ENCODE assay signal across 8 cellular contexts in genomic region chr1:147243228-147243685, GRCh38. TPM values are rescaled to one million over a fixed set of nuclear protein-coding genes. Genes with fewer than 3 reads are reported as not detected.
DNase-seq lines count a peak whose midpoint lies in the region; TF ChIP-seq lines count a peak whose summit lies in the region.

No MANE protein-coding gene starts in this region.

- H3K79me2 ChIP-seq in trophoblast cell (ENCODE audit: control insufficient read depth, insufficient read depth, low read length, poor library complexity) = peaks cover 11% of the 10 kb centered on the region

- peak overlapping the region; percentile 7 for H3K18ac ChIP-seq in trophoblast cell (ENCODE audit: low read length)

- H3K27ac Mint-ChIP-seq in activated naive CD4-positive, alpha-beta T cell treated with anti-CD3 and anti-CD28 coated beads, Interleukin-2, amount 10 ng/mL, durations not matched to agents 7 days and 5 days = peak overlapping the region; percentile 77

- H4K8ac ChIP-seq in trophoblast cell (ENCODE audit: low read depth, low read length) = peak overlapping the region; percentile 23

- H3K9me3 ChIP-seq in HAP-1 (no peaks in the 10 kb centered on the region; the same call in 1 of the 2 replicates), cardiac muscle cell (ENCODE audit: low read depth) (no peaks in the 10 kb centered on the region), trophoblast cell (ENCODE audit: insufficient read depth, low read depth, low read length) (no peaks in the 10 kb centered on the region)

- peak overlapping the region; percentile 73 for H3K9ac ChIP-seq in trophoblast cell (ENCODE audit: low read length)

- WGBS in trophoblast cell (ENCODE audit: extremely low coverage, insufficient coverage, insufficient read length) = no CpG with 5 or more reads among the region's 30 CpGs

- no peaks in the 10 kb centered on the region for H3K27me3 ChIP-seq in HAP-1 (ENCODE audit: low read depth)
- H3K27me3 ChIP-seq in cardiac muscle cell = no peaks in the 10 kb centered on the region
- no peaks in the 10 kb centered on the region for H3K27me3 ChIP-seq in trophoblast cell (ENCODE audit: insufficient read depth, low read length)

- peak overlapping the region; percentile 94 for H3K4me2 ChIP-seq in trophoblast cell (ENCODE audit: low read length)

- peak overlapping the region; percentile 92 for H3K4me3 Mint-ChIP-seq in activated naive CD4-positive, alpha-beta T cell treated with anti-CD3 and anti-CD28 coated beads, Interleukin-2, amount 10 ng/mL, durations not matched to agents 7 days and 5 days

- H3K9me3 Mint-ChIP-seq in activated naive CD4-positive, alpha-beta T cell treated with anti-CD3 and anti-CD28 coated beads, Interleukin-2, amount 10 ng/mL, durations not matched to agents 7 days and 5 days = no peaks in the 10 kb centered on the region

- H3K4me1 ChIP-seq in HAP-1 (peaks cover 13% of the 10 kb centered on the region), cardiac muscle cell (ENCODE audit: low read depth) (peaks cover 20% of the 10 kb centered on the region), trophoblast cell (ENCODE audit: control insufficient read depth in 1 of 2, insufficient read depth in 2 of 2, low read length in 2 of 2) (peaks cover 3 to 4% of the 10 kb centered on the region in 2 experiments)

- peaks cover 45% of the 10 kb centered on the region for H3K4me1 Mint-ChIP-seq in activated naive CD4-positive, alpha-beta T cell treated with anti-CD3 and anti-CD28 coated beads, Interleukin-2, amount 10 ng/mL, durations not matched to agents 7 days and 5 days

- H2BK12ac ChIP-seq in trophoblast cell (ENCODE audit: low read length) = no peak overlapping the region

- DNase-seq in NCI-H510A treated with DMSO at 0.1 percent for 48 hours (lab: John Stamatoyannopoulos, UW) (peak; percentile 36), NCI-H510A (lab: John Stamatoyannopoulos, UW) (no peak), HAP-1 (ENCODE audit: low spot score in 2 of 2) (peak in 1 of 2 experiments; percentile 62), NCI-H1105 (lab: John Stamatoyannopoulos, UW) (peak; percentile 19), cardiac muscle cell (ENCODE audit: low read depth in 1 of 2, low spot score in 1 of 2) (peak in 1 of 2 donors; percentile 61), trophoblast cell (no peak), NCI-H187 (lab: John Stamatoyannopoulos, UW) (no peak)
- DNase-seq in activated naive CD4-positive, alpha-beta T cell treated with anti-CD3 and anti-CD28 coated beads, Interleukin-2, amount 10 ng/mL, durations not matched to agents 7 days and 5 days = peak; percentile 45

- CTCF ChIA-PET in activated naive CD4-positive, alpha-beta T cell treated with anti-CD3 and anti-CD28 coated beads, Interleukin-2, amount 10 ng/mL, durations not matched to agents 7 days and 5 days (lab: Charles Lee) = interaction anchor here (0.7 to 3.4 kb wide), 6 partner anchors 10 to 163 kb away, joined by 3 to 18 read pairs (median 6); partner anchors contain the start of gene PRKAB2

- peaks cover 9% of the 10 kb centered on the region for H3K36me3 Mint-ChIP-seq in activated naive CD4-positive, alpha-beta T cell treated with anti-CD3 and anti-CD28 coated beads, Interleukin-2, amount 10 ng/mL, durations not matched to agents 7 days and 5 days

- no peak overlapping the region for H2BK5ac ChIP-seq in trophoblast cell (ENCODE audit: low read depth, low read length, poor library complexity)

- H3K36me3 ChIP-seq in HAP-1 (replicated peaks) = 0 out of 2 replicates have a peak, but pooled peaks cover 2% of the 10 kb centered on the region
- no peaks in the 10 kb centered on the region for H3K36me3 ChIP-seq in cardiac muscle cell
- H3K36me3 ChIP-seq in trophoblast cell (ENCODE audit: control insufficient read depth in 1 of 2, insufficient read depth in 2 of 2, low read length in 2 of 2) = peaks cover 0 to 3% of the 10 kb centered on the region in 2 experiments

- H2BK120ac ChIP-seq in trophoblast cell (ENCODE audit: insufficient read depth, low read length, poor library complexity) = no peak overlapping the region

- H2AFZ ChIP-seq in trophoblast cell (ENCODE audit: insufficient read depth, low read length, poor library complexity) = peak overlapping the region; percentile 2

- H3K14ac ChIP-seq in trophoblast cell (ENCODE audit: low read length) = no peak overlapping the region

- H2AK5ac ChIP-seq in trophoblast cell (ENCODE audit: low read length) = no peak overlapping the region

- H3K23ac ChIP-seq in trophoblast cell (ENCODE audit: low read length) = peak overlapping the region; percentile 54

- H4K91ac ChIP-seq in trophoblast cell (ENCODE audit: low read depth, low read length) = no peak overlapping the region

- H3K4me3 ChIP-seq in HAP-1 (peak overlapping the region; percentile 93), cardiac muscle cell (peak overlapping the region; percentile 96), trophoblast cell (ENCODE audit: low read depth, low read length) (peak overlapping the region; percentile 92)

- peak overlapping the region; percentile 6 for H3K4ac ChIP-seq in trophoblast cell (ENCODE audit: low read depth, low read length)

- peaks cover 4% of the 10 kb centered on the region for H3K79me1 ChIP-seq in trophoblast cell (ENCODE audit: low read length)

- H3K27ac ChIP-seq in cardiac muscle cell = peak overlapping the region; percentile 11
- no peak overlapping the region for H3K27ac ChIP-seq in trophoblast cell (ENCODE audit: low read depth, low read length)

- TF ChIP-seq CTCF in cardiac muscle cell (IDR thresholded peaks at IDR 0.05; ENCODE audit: low read depth, low read length) = no peak

- in situ Hi-C loops in HAP-1 (cut with MboI; ENCODE audit: low sequenced_read_pairs) = loop anchor here (5.0 kb wide), 1 partner anchor 71 kb away; the partner anchor contains the start of gene PRKAB2

- no peaks in the 10 kb centered on the region for H3K27me3 Mint-ChIP-seq in activated naive CD4-positive, alpha-beta T cell treated with anti-CD3 and anti-CD28 coated beads, Interleukin-2, amount 10 ng/mL, durations not matched to agents 7 days and 5 days

- no peak overlapping the region for H4K12ac ChIP-seq in trophoblast cell (ENCODE audit: low read depth, low read length)

RNA-seq across cellular contexts. Expression of gene CHD1L, which starts 0.8 kb away (rescaled TPM):
- 21.0 and 22.4 TPM in 2 replicates for total RNA-seq in cardiac muscle cell
- polyA plus RNA-seq in cardiac muscle cell = 30.1 and 34.6 TPM in 2 replicates
- polyA plus RNA-seq in trophoblast cell (2013) = 19.1 and 20.5 TPM in 2 replicates

RNA-seq across cellular contexts. Expression of gene FMO5, which starts 18.1 kb away (rescaled TPM):
- total RNA-seq in cardiac muscle cell = 0.74 and 1.8 TPM in 2 replicates
- 0.75 and 1.3 TPM in 2 replicates for polyA plus RNA-seq in cardiac muscle cell
- polyA plus RNA-seq in trophoblast cell (2013) = 0.64 and 0.81 TPM in 2 replicates

Comparison
In these comparisons a context has a peak if more than half of its experiments do, and no peak if none do; other contexts are left out.
1. DNase-seq: peak in NCI-H510A treated with DMSO at 0.1 percent for 48 hours (single experiment), NCI-H1105 (single experiment) and activated naive CD4-positive, alpha-beta T cell treated with anti-CD3 and anti-CD28 coated beads, Interleukin-2, amount 10 ng/mL, durations not matched to agents 7 days and 5 days (single experiment); none in NCI-H510A (single experiment), trophoblast cell (0 of 2) and NCI-H187 (0 of 2).
2. Peak in every context shown above with its lines, with median percentiles within 50 percentile points of each other: H3K4me3 ChIP-seq.